Comparison of ENCODE assay signal across 34 cellular contexts in the genomic region with DNA sequence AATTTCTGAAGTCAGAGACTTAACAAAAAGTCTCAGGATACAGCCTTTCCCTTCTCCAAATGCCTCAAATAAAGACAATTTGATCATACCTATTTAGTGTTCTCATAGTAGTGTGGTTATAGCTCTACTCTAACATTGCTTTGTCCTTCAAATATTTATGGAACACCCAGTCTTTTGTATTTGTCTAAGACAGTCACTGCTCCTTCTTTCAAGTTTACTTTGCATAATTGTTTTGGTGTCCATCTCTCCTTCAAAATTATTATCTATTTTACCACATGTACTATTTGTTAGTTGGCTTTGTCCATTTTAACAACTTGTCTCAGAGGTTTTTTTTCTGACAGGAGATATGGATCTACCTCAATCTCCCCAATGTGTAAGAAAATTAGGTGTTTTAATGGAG.
"Had no signal": no experiment of that assay in that cellular context is flagged by ENCODE, and none has a peak within 500 bp of the region (broad histone marks: within the 10 kb centered on the region; RNA-seq: fewer than 3 reads in every experiment).

No MANE protein-coding gene starts in this region.

- DNase-seq: Karpas-422, Kasumi-1, MG63, MM.1S, MV-4-11, NCI-H1048, NCI-H1092, NCI-H1092 treated with DMSO at 0.1 percent for 48 hours, NCI-H1105, NCI-H1105 treated with DMSO at 0.1 percent for 48 hours, NCI-H1417, NCI-H1417 treated with DMSO at 0.1 percent for 48 hours, NCI-H1436, NCI-H1436 treated with DMSO at 0.1 percent for 48 hours, NCI-H146, NCI-H1694, NCI-H1694 treated with DMSO at 0.1 percent for 48 hours, NCI-H187, NCI-H187 treated with DMSO at 0.1 percent for 48 hours, NCI-H1930, NCI-H2029, NCI-H2029 treated with DMSO at 0.1 percent for 48 hours, NCI-H2081, NCI-H2081 treated with DMSO at 0.1 percent for 48 hours, NCI-H2107, NCI-H2171, NCI-H2171 treated with DMSO at 0.1 percent for 48 hours, NCI-H2227 treated with DMSO at 0.1 percent for 48 hours, NCI-H226, NCI-H345, NCI-H446, NCI-H446 treated with DMSO at 0.1 percent for 48 hours, NCI-H510A, NCI-H510A treated with DMSO at 0.1 percent for 48 hours had no signal

- H3K4me3 ChIP-seq: MG63 had no signal
